20 cellular contexts compared by ENCODE assay signal in genomic region chr4:43607400-43607799, GRCh38.
DNase-seq lines count a peak whose midpoint lies in the region; ATAC-seq, FAIRE-seq and TF ChIP-seq lines count a peak whose summit lies in the region.
"Had no signal": no experiment of that assay in that cellular context is flagged by ENCODE, and none has a peak within 500 bp of the region (broad histone marks: within the 10 kb centered on the region; RNA-seq: fewer than 3 reads in every experiment).

No MANE protein-coding gene starts in this region.

- no peak overlapping the region for H2BK5ac ChIP-seq in H1 (ENCODE audit: low read depth, low read length)

- H4K20me1 ChIP-seq in BLaER1 treated with 17β-estradiol and CSF1 and Interleukin-3, amounts not matched to agents 10 nM and 100 nM = no peaks in the 10 kb centered on the region
- no peaks in the 10 kb centered on the region for H4K20me1 ChIP-seq in H1 (replicated peaks in 1 of 2; ENCODE audit: control insufficient read depth in 1 of 2, insufficient read depth in 2 of 2, low read length in 2 of 2)

- CTCF ChIA-PET in H1 (lab: Charles Lee; ENCODE audit: partially characterized antibody) = no interaction called here

- no peaks in the 10 kb centered on the region for H3K27me3 ChIP-seq in BLaER1 treated with 17β-estradiol and CSF1 and Interleukin-3, amounts not matched to agents 10 nM and 100 nM
- H3K27me3 ChIP-seq in H1 (replicated peaks in 1 of 4; ENCODE audit: control insufficient read depth in 3 of 4, extremely low read depth in 1 of 4, insufficient read depth in 3 of 4, low read length in 3 of 4) = no peaks in the 10 kb centered on the region
- H3K27me3 ChIP-seq in body of pancreas = no peaks in the 10 kb centered on the region
- H3K27me3 ChIP-seq: SJCRH30 had no signal

- H4K91ac ChIP-seq in H1 (replicated peaks; ENCODE audit: insufficient read length, low read length) = no peak overlapping the region

- no peaks in the 10 kb centered on the region for H3K79me1 ChIP-seq in H1 (ENCODE audit: low read depth, low read length)

- no peak for FAIRE-seq in H1 (lab: Jason Lieb, UNC)
- FAIRE-seq: A204.1, H54 had no signal

- peak; percentile 39 for ATAC-seq in GM18867 (IDR thresholded peaks at IDR 0.05; ENCODE audit: unreplicated experiment)
- ATAC-seq in HG03432 (IDR thresholded peaks at IDR 0.05; ENCODE audit: unreplicated experiment) = peak; percentile 58
- no peak for ATAC-seq in GM19397 (IDR thresholded peaks at IDR 0.05; ENCODE audit: unreplicated experiment)
- no peak for ATAC-seq in GM18861 (IDR thresholded peaks at IDR 0.05; ENCODE audit: unreplicated experiment)
- no peak for ATAC-seq in body of pancreas
- no peak for ATAC-seq in GM21390 (IDR thresholded peaks at IDR 0.05; ENCODE audit: unreplicated experiment)
- ATAC-seq: PC-3 had no signal

- no peak overlapping the region for H3K23ac ChIP-seq in H1 (ENCODE audit: insufficient read length)

- intact Hi-C loops in body of pancreas (cut with DNase I) = no loop called here

- peak overlapping the region; percentile 51 for H3K4ac ChIP-seq in H1 (replicated peaks; ENCODE audit: insufficient read length, low read depth, low read length)

- no peak overlapping the region for H4K8ac ChIP-seq in H1 (ENCODE audit: extremely low read depth, insufficient read depth, low read length)

- H3K4me2 ChIP-seq in BLaER1 treated with 17β-estradiol and CSF1 and Interleukin-3, amounts not matched to agents 10 nM and 100 nM = peak overlapping the region; percentile 29 to 64 (median 48); a peak in 20 of 22 replicates
- H3K4me2 ChIP-seq in H1 (ENCODE audit: insufficient read depth in 1 of 2, low read depth in 2 of 2, low read length in 2 of 2) = no peak overlapping the region

- H3K36me3 ChIP-seq in BLaER1 treated with 17β-estradiol and CSF1 and Interleukin-3, amounts not matched to agents 10 nM and 100 nM = no peaks in the 10 kb centered on the region
- H3K36me3 ChIP-seq in H1 (ENCODE audit: control insufficient read depth in 2 of 4, insufficient read depth in 4 of 4, low read length in 3 of 4) = no peaks in the 10 kb centered on the region
- no peaks in the 10 kb centered on the region for H3K36me3 ChIP-seq in body of pancreas (replicated peaks in 1 of 2; ENCODE audit: insufficient read depth in 1 of 2, low read depth in 2 of 2)
- H3K36me3 ChIP-seq: SJCRH30 had no signal

- no peak overlapping the region for H2AFZ ChIP-seq in H1 (ENCODE audit: low read length)

- no peak overlapping the region for H2BK12ac ChIP-seq in H1 (ENCODE audit: low read depth, low read length)

- TF ChIP-seq POLR2A in H1 (IDR thresholded peaks at IDR 0.05; ENCODE audit: control extremely low read depth in 1 of 2, low read depth in 2 of 2, low read length in 2 of 2) = no peak
- TF ChIP-seq POLR2A in body of pancreas (IDR thresholded peaks at IDR 0.05) = no peak

- H3K56ac ChIP-seq in H1 (replicated peaks; ENCODE audit: insufficient read length, low read depth, low read length) = no peak overlapping the region

- H3K14ac ChIP-seq in H1 (ENCODE audit: insufficient read length) = no peak overlapping the region

- no peak overlapping the region for H3K4me3 ChIP-seq in BLaER1 treated with 17β-estradiol and CSF1 and Interleukin-3, amounts not matched to agents 10 nM and 100 nM
- H3K4me3 ChIP-seq in H1 (ENCODE audit: extremely low read depth in 1 of 4, insufficient read depth in 2 of 4, low read depth in 3 of 4, low read length in 4 of 4) (no peak overlapping the region), body of pancreas (no peak overlapping the region)
- H3K4me3 ChIP-seq: SJCRH30 had no signal

- H3K27ac ChIP-seq in BLaER1 treated with 17β-estradiol and CSF1 and Interleukin-3, amounts not matched to agents 10 nM and 100 nM = peak overlapping the region in 10 of 11 experiments; percentile 13 to 73 (median 60); a peak in 19 of 22 replicates
- H3K27ac ChIP-seq in H1 (ENCODE audit: low read depth, low read length) = no peak overlapping the region
- H3K27ac ChIP-seq in body of pancreas = no peak overlapping the region
- H3K27ac ChIP-seq: SJCRH30 had no signal

- no peaks in the 10 kb centered on the region for H3K23me2 ChIP-seq in H1 (ENCODE audit: low read depth, low read length)

- H3K9me3 ChIP-seq in BLaER1 treated with 17β-estradiol and CSF1 and Interleukin-3, amounts not matched to agents 10 nM and 100 nM (replicated peaks in 1 of 11) = no peaks in the 10 kb centered on the region
- H3K9me3 ChIP-seq in H1 (ENCODE audit: insufficient read depth in 2 of 2, low read depth in 1 of 2, low read length in 1 of 2) (no peaks in the 10 kb centered on the region), body of pancreas (no peaks in the 10 kb centered on the region)
- H3K9me3 ChIP-seq: SJCRH30 had no signal

- peaks cover 12 to 22% (median 18%) of the 10 kb centered on the region in 10 experiments for H3K4me1 ChIP-seq in BLaER1 treated with 17β-estradiol and CSF1 and Interleukin-3, amounts not matched to agents 10 nM and 100 nM
- H3K4me1 ChIP-seq in H1 (replicated peaks in 1 of 4; ENCODE audit: control insufficient read depth in 3 of 4, insufficient read depth in 4 of 4, low read length in 3 of 4) (no peaks in the 10 kb centered on the region), body of pancreas (no peaks in the 10 kb centered on the region)
- H3K4me1 ChIP-seq: SJCRH30 had no signal

- no peak overlapping the region for H2BK15ac ChIP-seq in H1 (ENCODE audit: low read length)

- POLR2A ChIA-PET in H1 (lab: Charles Lee; ENCODE audit: partially characterized antibody) = no interaction called here

- H3K9ac ChIP-seq in BLaER1 treated with 17β-estradiol and CSF1 and Interleukin-3, amounts not matched to agents 10 nM and 100 nM = peak overlapping the region in 2 of 11 experiments; percentile 27 to 40; a peak in 3 of 22 replicates
- no peak overlapping the region for H3K9ac ChIP-seq in H1 (replicated peaks in 1 of 4; ENCODE audit: extremely low read depth in 1 of 4, low read depth in 3 of 4, low read length in 3 of 4)

- H2AK5ac ChIP-seq in H1 (ENCODE audit: low read depth, low read length) = no peak overlapping the region

- H3K79me2 ChIP-seq in H1 (ENCODE audit: control insufficient read depth in 1 of 2, insufficient read depth in 2 of 2, low read length in 2 of 2) = no peaks in the 10 kb centered on the region

- no peak overlapping the region for H4K5ac ChIP-seq in H1 (ENCODE audit: insufficient read length, low read depth, low read length)

- H2BK120ac ChIP-seq in H1 (replicated peaks; ENCODE audit: low read depth, low read length) = no peak overlapping the region

- no peak for DNase-seq in H1 (ENCODE audit: low read depth in 1 of 2, low spot score in 2 of 2)
- no peak for DNase-seq in body of pancreas
- DNase-seq: CD4-positive, alpha-beta T cell; IMR-90; NCI-H1105; NCI-H1694 treated with DMSO at 0.1 percent for 48 hours; NCI-H2107; NCI-H345; NCI-H526 treated with DMSO at 0.1 percent for 48 hours; NK-92 treated with Interleukin-12 subunit alpha and Interleukin-12 subunit beta, amount 100 ng/mL, for 24 hours; PC-3; SJCRH30 had no signal

- TF ChIP-seq EP300 in H1 (IDR thresholded peaks at IDR 0.05; ENCODE audit: borderline replicate concordance in 1 of 2, low read depth in 2 of 2, low read length in 2 of 2) = no peak

- no peak overlapping the region for H3K18ac ChIP-seq in H1 (ENCODE audit: extremely low read depth, low read length)

- TF ChIP-seq RAD21 in H1 (IDR thresholded peaks at IDR 0.05 in 1 of 2, conservative IDR thresholded peaks at IDR 0.05 in 1 of 2; ENCODE audit: low read depth in 2 of 2, low read length in 2 of 2) = no peak

- TF ChIP-seq CTCF in H1 (IDR thresholded peaks at IDR 0.05; ENCODE audit: control extremely low read depth in 1 of 3, insufficient read depth in 1 of 3, low read depth in 1 of 3, low read length in 3 of 3) = no peak
- TF ChIP-seq CTCF in body of pancreas (IDR thresholded peaks at IDR 0.05) = no peak

- no peak overlapping the region for H2BK20ac ChIP-seq in H1 (ENCODE audit: low read length)

TF ChIP-seq in H1, 55 proteins besides CTCF, POLR2A, EP300 and RAD21:
- no peak for TF ChIP-seq SIRT6 (IDR thresholded peaks at IDR 0.05; ENCODE audit: low read length)
- TF ChIP-seq RNF2 (IDR thresholded peaks at IDR 0.05; ENCODE audit: borderline replicate concordance, low read depth, low read length, missing control alignments, poor library complexity, severe bottlenecking) = no peak
- TF ChIP-seq HDAC6 (IDR thresholded peaks at IDR 0.05; ENCODE audit: low read depth, low read length) = no peak
- no peak for TF ChIP-seq JUND (IDR thresholded peaks at IDR 0.05; ENCODE audit: low read length)
- TF ChIP-seq SIN3A (conservative IDR thresholded peaks at IDR 0.05 in 1 of 2, IDR thresholded peaks at IDR 0.05 in 1 of 2; ENCODE audit: low read depth in 1 of 2, low read length in 2 of 2) = no peak
- no peak for TF ChIP-seq JUN (IDR thresholded peaks at IDR 0.05; ENCODE audit: low read depth, low read length)
- TF ChIP-seq EGR1 (IDR thresholded peaks at IDR 0.05; ENCODE audit: borderline replicate concordance, low read depth, low read length) = no peak
- no peak for TF ChIP-seq PHF8 (conservative IDR thresholded peaks at IDR 0.05; ENCODE audit: low read depth, low read length)
- TF ChIP-seq SUZ12 (IDR thresholded peaks at IDR 0.05; ENCODE audit: low read length) = no peak
- TF ChIP-seq YY1 (IDR thresholded peaks at IDR 0.05; ENCODE audit: low read depth, low read length) = no peak
- no peak for TF ChIP-seq NANOG (IDR thresholded peaks at IDR 0.05; ENCODE audit: insufficient read depth, low read depth, low read length, poor library complexity, severe bottlenecking)
- no peak for TF ChIP-seq CHD2 (IDR thresholded peaks at IDR 0.05; ENCODE audit: low read length)
- TF ChIP-seq ATF3 (IDR thresholded peaks at IDR 0.05; ENCODE audit: insufficient read depth, low read depth, low read length) = no peak
- TF ChIP-seq CBX8 (IDR thresholded peaks at IDR 0.05; ENCODE audit: borderline replicate concordance, low read depth, low read length) = no peak
- no peak for TF ChIP-seq CTBP2 (IDR thresholded peaks at IDR 0.05; ENCODE audit: borderline replicate concordance, insufficient read depth, insufficient read length, low read length)
- TF ChIP-seq E2F6 (IDR thresholded peaks at IDR 0.05) = no peak
- no peak for TF ChIP-seq CBX5 (IDR thresholded peaks at IDR 0.05; ENCODE audit: low read depth, low read length)
- TF ChIP-seq CHD1 (IDR thresholded peaks at IDR 0.05; ENCODE audit: low read depth, low read length) = no peak
- TF ChIP-seq RBBP5 (IDR thresholded peaks at IDR 0.05; ENCODE audit: borderline replicate concordance, low read depth, low read length) = no peak

Comparison
In these comparisons a context has a peak if more than half of its experiments do, and no peak if none do; other contexts are left out.
1. H3K27ac ChIP-seq: peak in BLaER1 treated with 17β-estradiol and CSF1 and Interleukin-3, amounts not matched to agents 10 nM and 100 nM (10 of 11); none in H1 (single experiment) and body of pancreas (0 of 4).
2. H3K4me2 ChIP-seq: peak in BLaER1 treated with 17β-estradiol and CSF1 and Interleukin-3, amounts not matched to agents 10 nM and 100 nM (11 of 11); none in H1 (0 of 2).
3. ATAC-seq: peak in GM18867 (single experiment) and HG03432 (single experiment); none in GM19397 (single experiment), GM18861 (single experiment), body of pancreas (single experiment) and GM21390 (single experiment).